8 cellular contexts compared by ENCODE assay signal in genomic region chr6:157235600-157236039, GRCh38.
DNase-seq lines count a peak whose midpoint lies in the region; ATAC-seq and TF ChIP-seq lines count a peak whose summit lies in the region.

No MANE protein-coding gene starts in this region.

- H3K4me1 ChIP-seq in ACC112 (ENCODE audit: control insufficient read depth, insufficient read depth, low read length, unreplicated experiment) (peaks cover 6% of the 10 kb centered on the region), gastrocnemius medialis (peaks cover 19 to 26% of the 10 kb centered on the region in 2 donors)

- no peak for TF ChIP-seq POLR2A in gastrocnemius medialis (IDR thresholded peaks at IDR 0.05)

- in situ Hi-C loops in gastrocnemius medialis (cut with MboI; ENCODE audit: low sequenced_read_pairs in 4 of 4), result no loop called here

- H3K27ac ChIP-seq in ACC112 (ENCODE audit: low read depth, low read length) (no peak overlapping the region), gastrocnemius medialis (peak overlapping the region; percentile 8 to 53 (median 49))

- TF ChIP-seq CTCF in gastrocnemius medialis (IDR thresholded peaks at IDR 0.05 in 4 of 5, conservative IDR thresholded peaks at IDR 0.05 in 1 of 5), result peak; percentile 25 to 77 (median 53)

- ATAC-seq in GM21423 (IDR thresholded peaks at IDR 0.05; ENCODE audit: unreplicated experiment) (peak; percentile 33), gastrocnemius medialis (peak; percentile 57 to 64)

- H2AFZ ChIP-seq in ACC112 (ENCODE audit: low read length, unreplicated experiment), result peak overlapping the region; percentile 61

- H3K79me2 ChIP-seq in ACC112 (ENCODE audit: control insufficient read depth, insufficient read depth, low read length, unreplicated experiment), result no peaks in the 10 kb centered on the region

- intact Hi-C loops in gastrocnemius medialis (cut with DNase I; ENCODE audit: low total_unique reads), result loop anchor here (1.0 to 2.0 kb wide), 2 partner anchors 39 to 459 kb away; partner anchors contain the start of gene ARID1B

- H3K36me3 ChIP-seq in ACC112 (ENCODE audit: insufficient read depth, low read length), result no peaks in the 10 kb centered on the region
- H3K36me3 ChIP-seq in gastrocnemius medialis, result no peaks in the 10 kb centered on the region

- H3K27me3 ChIP-seq in ACC112 (ENCODE audit: insufficient read depth, low read length) (peaks cover 26% of the 10 kb centered on the region), gastrocnemius medialis (peaks cover 0 to 15% (median 0%) of the 10 kb centered on the region in 3 donors)

- DNase-seq in UCSD-AML1 (lab: John Stamatoyannopoulos, UW; ENCODE audit: unreplicated experiment), result peak; percentile 23
- DNase-seq in cerebellar cortex (ENCODE audit: low spot score), result peak; percentile 72
- DNase-seq in iPS-NIHi11 (ENCODE audit: low spot score), result peak; percentile 84
- peak in 1 of 2 donors; percentile 42 for DNase-seq in gastrocnemius medialis
- no peak for DNase-seq in NCI-H446 treated with DMSO at 0.1 percent for 48 hours (lab: John Stamatoyannopoulos, UW)
- no peak for DNase-seq in NCI-H1417 (lab: John Stamatoyannopoulos, UW)

- peak overlapping the region; percentile 73 for H3K4me3 ChIP-seq in ACC112 (ENCODE audit: low read depth, low read length)
- peak overlapping the region; percentile 57 to 70 (median 61) for H3K4me3 ChIP-seq in gastrocnemius medialis

- H3K9me3 ChIP-seq in gastrocnemius medialis, result no peaks in the 10 kb centered on the region

Comparison
In these comparisons a context has a peak if more than half of its experiments do, and no peak if none do; other contexts are left out.
1. DNase-seq: peak in UCSD-AML1 (single experiment), cerebellar cortex (single experiment) and iPS-NIHi11 (single experiment); none in NCI-H446 treated with DMSO at 0.1 percent for 48 hours (single experiment) and NCI-H1417 (0 of 3).